ENCODE assay signal across 1 cellular context in genomic region chr2:236618370-236618769, GRCh38.
TF ChIP-seq lines count a peak whose summit lies in the region.

No MANE protein-coding gene starts in this region.

TF ChIP-seq in GM23338, 12 proteins besides CTCF, POLR2A, EP300 and RAD21 (continued from another document):
- no peak for TF ChIP-seq ZNF462 (CRISPR knock-in tag; IDR thresholded peaks at IDR 0.05)
- no peak for TF ChIP-seq EZH2phosphoT487 (IDR thresholded peaks at IDR 0.05; ENCODE audit: unreplicated experiment)
- TF ChIP-seq ZNF114 (CRISPR knock-in tag; IDR thresholded peaks at IDR 0.05), result no peak
